20 cellular contexts compared by ENCODE assay signal in the genomic region with DNA sequence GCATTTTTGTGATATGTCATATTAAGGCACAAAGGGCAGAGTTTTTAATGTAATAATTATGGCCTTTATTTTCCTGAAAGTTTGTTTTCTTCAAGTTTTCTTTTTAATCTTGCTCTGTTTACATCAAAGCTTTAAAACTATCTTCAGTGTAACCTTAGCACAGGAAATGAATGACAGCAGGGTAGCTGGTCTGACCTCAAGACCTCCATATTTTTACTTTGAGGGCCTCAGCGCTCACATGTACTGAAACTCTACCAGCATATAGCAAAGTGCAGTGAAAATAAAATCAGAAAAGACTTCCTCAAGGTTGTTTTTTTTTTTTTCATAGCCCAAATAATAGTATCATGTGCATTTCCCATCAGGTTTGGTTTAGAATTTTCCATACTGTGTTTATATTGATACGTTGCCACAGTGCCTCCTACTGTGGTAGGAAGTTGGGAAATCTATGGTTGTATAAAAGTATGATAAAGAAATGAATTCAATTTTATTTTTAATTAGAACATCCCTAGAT.
DNase-seq lines count a peak whose midpoint lies in the region; ATAC-seq and TF ChIP-seq lines count a peak whose summit lies in the region.
"Had no signal": no experiment of that assay in that cellular context is flagged by ENCODE, and none has a peak within 500 bp of the region (broad histone marks: within the 10 kb centered on the region; RNA-seq: fewer than 3 reads in every experiment).

No MANE protein-coding gene starts in this region.

- 85% methylated on average over 2 of the region's 2 CpGs for WGBS in right cardiac atrium

- DNase-seq in CD4-positive, CD25-positive, alpha-beta regulatory T cell = peak in 2 of 3 donors; percentile 52 to 69
- DNase-seq in CD8-positive, alpha-beta T cell = peak in 2 of 7 experiments; percentile 33 to 61
- DNase-seq in activated CD8-positive, alpha-beta T cell treated with anti-CD3 and anti-CD28 coated beads for 36 hours = peak; percentile 54
- DNase-seq in effector memory CD4-positive, alpha-beta T cell = no peak
- DNase-seq in right cardiac atrium (no peak), COLO829 (ENCODE audit: low spot score) (no peak), cardiac septum (ENCODE audit: low spot score) (no peak)
- DNase-seq: activated effector memory CD4-positive, alpha-beta T cell treated with Interleukin-2 at 50 U/mL for 16 hours; Calu3; cortex of kidney; GOT3; heart right ventricle; Kasumi-1; NCI-H1105 treated with DMSO at 0.1 percent for 48 hours; NCI-H526; nucleus accumbens had no signal

- peak overlapping the region; percentile 56 for H3K27ac ChIP-seq in CD4-positive, CD25-positive, alpha-beta regulatory T cell (ENCODE audit: insufficient read depth, low read length, poor library complexity, severe bottlenecking)
- H3K27ac ChIP-seq in CD8-positive, alpha-beta T cell (ENCODE audit: low read depth, low read length) = peak overlapping the region; percentile 58
- peak overlapping the region; percentile 58 for H3K27ac ChIP-seq in effector memory CD4-positive, alpha-beta T cell (ENCODE audit: insufficient read depth, low read length, poor library complexity, severe bottlenecking)
- H3K27ac ChIP-seq in right cardiac atrium (ENCODE audit: low read length) = no peak overlapping the region
- H3K27ac ChIP-seq: tibial nerve had no signal

- POLR2A ChIA-PET in CD8-positive, alpha-beta T cell (lab: Charles Lee) = interaction anchor here (0.8 to 2.0 kb wide), 12 partner anchors 9 to 314 kb away, joined by 3 to 8 read pairs (median 5); a partner anchor contains a TSS
- POLR2A ChIA-PET in activated CD8-positive, alpha-beta T cell treated with anti-CD3 and anti-CD28 coated beads for 36 hours (lab: Charles Lee) = interaction anchor here (0.9 to 2.6 kb wide), 3 partner anchors 18 to 314 kb away, joined by 3 to 16 read pairs (median 4); a partner anchor contains a TSS

- H3K4me3 Mint-ChIP-seq in CD4-positive, CD25-positive, alpha-beta regulatory T cell = peak overlapping the region in 2 of 4 donors; percentile 30 to 31
- peak overlapping the region; percentile 42 for H3K4me3 Mint-ChIP-seq in CD8-positive, alpha-beta T cell
- peak overlapping the region; percentile 43 for H3K4me3 Mint-ChIP-seq in activated CD8-positive, alpha-beta T cell treated with anti-CD3 and anti-CD28 coated beads for 36 hours
- H3K4me3 Mint-ChIP-seq: stimulated activated memory B cell treated with anti-CD40 and anti-IgM and Interleukin-4, amounts not matched to agents 10 μg/mL and 1 μg/mL and 100 μg/mL, for 72 hours had no signal

- no peaks in the 10 kb centered on the region for H3K9me3 ChIP-seq in CD4-positive, CD25-positive, alpha-beta regulatory T cell (ENCODE audit: control insufficient read depth in 2 of 2, low read length in 2 of 2)
- H3K9me3 ChIP-seq in CD8-positive, alpha-beta T cell (ENCODE audit: low read length) = no peaks in the 10 kb centered on the region
- no peaks in the 10 kb centered on the region for H3K9me3 ChIP-seq in effector memory CD4-positive, alpha-beta T cell (ENCODE audit: control insufficient read depth, low read length)
- H3K9me3 ChIP-seq in right cardiac atrium (ENCODE audit: control insufficient read depth, low read length) = no peaks in the 10 kb centered on the region
- H3K9me3 ChIP-seq: tibial nerve had no signal

- peaks cover 18 to 70% (median 24%) of the 10 kb centered on the region in 4 donors for H3K4me1 Mint-ChIP-seq in CD4-positive, CD25-positive, alpha-beta regulatory T cell
- H3K4me1 Mint-ChIP-seq in CD8-positive, alpha-beta T cell (ENCODE audit: low read depth) = peaks cover 81% of the 10 kb centered on the region
- peaks cover 82% of the 10 kb centered on the region for H3K4me1 Mint-ChIP-seq in activated CD8-positive, alpha-beta T cell treated with anti-CD3 and anti-CD28 coated beads for 36 hours (ENCODE audit: low read depth)

- CTCF ChIA-PET in CD8-positive, alpha-beta T cell (lab: Charles Lee) = interaction anchor here (0.8 to 7.1 kb wide), 6 partner anchors 10 to 314 kb away, joined by 3 to 53 read pairs (median 6); a partner anchor contains a TSS
- CTCF ChIA-PET in activated CD8-positive, alpha-beta T cell treated with anti-CD3 and anti-CD28 coated beads for 36 hours (lab: Charles Lee) = interaction anchor here (0.8 to 3.5 kb wide), 4 partner anchors 9 to 40 kb away, joined by 3 to 19 read pairs (median 5); no protein-coding TSS in a partner anchor

- no peaks in the 10 kb centered on the region for H3K27me3 Mint-ChIP-seq in CD4-positive, CD25-positive, alpha-beta regulatory T cell
- H3K27me3 Mint-ChIP-seq in CD8-positive, alpha-beta T cell (ENCODE audit: low read depth) = no peaks in the 10 kb centered on the region
- no peaks in the 10 kb centered on the region for H3K27me3 Mint-ChIP-seq in activated CD8-positive, alpha-beta T cell treated with anti-CD3 and anti-CD28 coated beads for 36 hours
- H3K27me3 Mint-ChIP-seq: stimulated activated memory B cell treated with anti-CD40 and anti-IgM and Interleukin-4, amounts not matched to agents 10 μg/mL and 1 μg/mL and 100 μg/mL, for 72 hours had no signal

- H3K4me3 ChIP-seq in CD4-positive, CD25-positive, alpha-beta regulatory T cell (ENCODE audit: low read depth, low read length) = peak overlapping the region; percentile 65
- peak overlapping the region; percentile 8 for H3K4me3 ChIP-seq in CD8-positive, alpha-beta T cell (ENCODE audit: low read depth, low read length)
- H3K4me3 ChIP-seq in effector memory CD4-positive, alpha-beta T cell (ENCODE audit: insufficient read depth, low read depth, low read length, poor library complexity, severe bottlenecking) = no peak overlapping the region
- H3K4me3 ChIP-seq in right cardiac atrium (ENCODE audit: low read length) = no peak overlapping the region
- H3K4me3 ChIP-seq: heart right ventricle, tibial nerve had no signal

- ATAC-seq in CD4-positive, CD25-positive, alpha-beta regulatory T cell (ENCODE audit: low read depth in 2 of 2) = peak; percentile 47 to 48
- ATAC-seq in CD8-positive, alpha-beta T cell = peak; percentile 71
- peak; percentile 40 for ATAC-seq in activated CD8-positive, alpha-beta T cell treated with anti-CD3 and anti-CD28 coated beads for 36 hours
- ATAC-seq in right cardiac atrium (no peak), GM18498 (IDR thresholded peaks at IDR 0.05; ENCODE audit: unreplicated experiment) (no peak)
- ATAC-seq: heart right ventricle; Right ventricle myocardium inferior; stimulated activated memory B cell treated with anti-CD40 and anti-IgM and Interleukin-4, amounts not matched to agents 10 μg/mL and 1 μg/mL and 100 μg/mL, for 72 hours had no signal

- no peaks in the 10 kb centered on the region for H3K36me3 ChIP-seq in CD4-positive, CD25-positive, alpha-beta regulatory T cell (ENCODE audit: control insufficient read depth, insufficient read depth, low read length)
- no peaks in the 10 kb centered on the region for H3K36me3 ChIP-seq in CD8-positive, alpha-beta T cell (ENCODE audit: insufficient read depth, low read length)
- H3K36me3 ChIP-seq in effector memory CD4-positive, alpha-beta T cell (ENCODE audit: control insufficient read depth, insufficient read depth, low read length) = no peaks in the 10 kb centered on the region
- H3K36me3 ChIP-seq: heart right ventricle, tibial nerve had no signal

- H3K4me1 ChIP-seq in CD4-positive, CD25-positive, alpha-beta regulatory T cell (ENCODE audit: control insufficient read depth, insufficient read depth, low read length, poor library complexity, severe bottlenecking) = peaks cover 25% of the 10 kb centered on the region
- H3K4me1 ChIP-seq in CD8-positive, alpha-beta T cell (ENCODE audit: insufficient read depth, low read length) = peaks cover 83% of the 10 kb centered on the region
- H3K4me1 ChIP-seq in effector memory CD4-positive, alpha-beta T cell (ENCODE audit: control insufficient read depth, insufficient read depth, low read length, poor library complexity, severe bottlenecking) = peaks cover 4% of the 10 kb centered on the region
- H3K4me1 ChIP-seq in right cardiac atrium (ENCODE audit: control insufficient read depth, insufficient read depth, low read length) = no peaks in the 10 kb centered on the region
- H3K4me1 ChIP-seq: tibial nerve had no signal

- TF ChIP-seq CTCF in CD8-positive, alpha-beta T cell (IDR thresholded peaks at IDR 0.05) = no peak
- no peak for TF ChIP-seq CTCF in activated CD8-positive, alpha-beta T cell treated with anti-CD3 and anti-CD28 coated beads for 36 hours (IDR thresholded peaks at IDR 0.05)

- intact Hi-C loops in CD8-positive, alpha-beta T cell (cut with DNase I, micrococcal nuclease) = loop anchor here (1.0 to 10.0 kb wide), 5 partner anchors 19 to 159 kb away; a partner anchor contains a TSS
- intact Hi-C loops in activated CD8-positive, alpha-beta T cell treated with anti-CD3 and anti-CD28 coated beads for 36 hours (cut with micrococcal nuclease) = loop anchor here (2.0 to 5.0 kb wide), 2 partner anchors 35 to 53 kb away; no protein-coding TSS in a partner anchor
- intact Hi-C loops in right cardiac atrium (cut with DNase I) = no loop called here
- intact Hi-C loops in cardiac septum (cut with DNase I) = no loop called here

- H3K36me3 Mint-ChIP-seq in CD4-positive, CD25-positive, alpha-beta regulatory T cell = no peaks in the 10 kb centered on the region
- peaks cover 15% of the 10 kb centered on the region for H3K36me3 Mint-ChIP-seq in CD8-positive, alpha-beta T cell
- peaks cover 17% of the 10 kb centered on the region for H3K36me3 Mint-ChIP-seq in activated CD8-positive, alpha-beta T cell treated with anti-CD3 and anti-CD28 coated beads for 36 hours (ENCODE audit: low read depth)
- H3K36me3 Mint-ChIP-seq: stimulated activated memory B cell treated with anti-CD40 and anti-IgM and Interleukin-4, amounts not matched to agents 10 μg/mL and 1 μg/mL and 100 μg/mL, for 72 hours had no signal

- peak overlapping the region; percentile 48 to 96 (median 72) for H3K27ac Mint-ChIP-seq in CD4-positive, CD25-positive, alpha-beta regulatory T cell
- peak overlapping the region; percentile 91 for H3K27ac Mint-ChIP-seq in CD8-positive, alpha-beta T cell
- H3K27ac Mint-ChIP-seq in activated CD8-positive, alpha-beta T cell treated with anti-CD3 and anti-CD28 coated beads for 36 hours = peak overlapping the region; percentile 93
- H3K27ac Mint-ChIP-seq: stimulated activated memory B cell treated with anti-CD40 and anti-IgM and Interleukin-4, amounts not matched to agents 10 μg/mL and 1 μg/mL and 100 μg/mL, for 72 hours had no signal

- H3K9me3 Mint-ChIP-seq in CD4-positive, CD25-positive, alpha-beta regulatory T cell = peaks cover 0 to 2% (median 0%) of the 10 kb centered on the region in 7 donors
- no peaks in the 10 kb centered on the region for H3K9me3 Mint-ChIP-seq in CD8-positive, alpha-beta T cell
- peaks cover 10% of the 10 kb centered on the region for H3K9me3 Mint-ChIP-seq in activated CD8-positive, alpha-beta T cell treated with anti-CD3 and anti-CD28 coated beads for 36 hours

- no peaks in the 10 kb centered on the region for H3K27me3 ChIP-seq in CD4-positive, CD25-positive, alpha-beta regulatory T cell (ENCODE audit: control insufficient read depth, insufficient read depth, low read length)
- H3K27me3 ChIP-seq in CD8-positive, alpha-beta T cell (ENCODE audit: insufficient read depth, low read length) = no peaks in the 10 kb centered on the region
- no peaks in the 10 kb centered on the region for H3K27me3 ChIP-seq in effector memory CD4-positive, alpha-beta T cell (replicated peaks; ENCODE audit: control insufficient read depth, insufficient read depth, low read length, poor library complexity, severe bottlenecking)
- no peaks in the 10 kb centered on the region for H3K27me3 ChIP-seq in right cardiac atrium (ENCODE audit: control insufficient read depth, insufficient read depth)
- H3K27me3 ChIP-seq: tibial nerve had no signal

Comparison
In these comparisons a context has a peak if more than half of its experiments do, and no peak if none do; other contexts are left out.
1. ATAC-seq: peak in CD4-positive, CD25-positive, alpha-beta regulatory T cell (2 of 2), CD8-positive, alpha-beta T cell (single experiment) and activated CD8-positive, alpha-beta T cell treated with anti-CD3 and anti-CD28 coated beads for 36 hours (single experiment); none in right cardiac atrium (0 of 2) and GM18498 (single experiment).
2. DNase-seq: peak in CD4-positive, CD25-positive, alpha-beta regulatory T cell (2 of 3) and activated CD8-positive, alpha-beta T cell treated with anti-CD3 and anti-CD28 coated beads for 36 hours (single experiment); none in effector memory CD4-positive, alpha-beta T cell (0 of 3), right cardiac atrium (0 of 3), COLO829 (single experiment) and cardiac septum (single experiment).
3. H3K4me3 ChIP-seq: peak in CD4-positive, CD25-positive, alpha-beta regulatory T cell (single experiment) and CD8-positive, alpha-beta T cell (single experiment); none in effector memory CD4-positive, alpha-beta T cell (single experiment) and right cardiac atrium (single experiment).
4. intact Hi-C loops: an anchor here in CD8-positive, alpha-beta T cell (1.0 to 10.0 kb wide) and activated CD8-positive, alpha-beta T cell treated with anti-CD3 and anti-CD28 coated beads for 36 hours (2.0 to 5.0 kb wide); none called in right cardiac atrium and cardiac septum.
5. Peak in every context shown above with its lines, with median percentiles within 50 percentile points of each other: H3K27ac Mint-ChIP-seq.